In genomic region chr16:54284319-54284930, GRCh38 we compare ENCODE assay signal across 9 cellular contexts. TPM values are rescaled to one million over a fixed set of nuclear protein-coding genes. Genes with fewer than 3 reads are reported as not detected.
DNase-seq lines count a peak whose midpoint lies in the region; TF ChIP-seq lines count a peak whose summit lies in the region.
"Had no signal": no experiment of that assay in that cellular context is flagged by ENCODE, and none has a peak within 500 bp of the region (broad histone marks: within the 10 kb centered on the region; RNA-seq: fewer than 3 reads in every experiment).

No MANE protein-coding gene starts in this region.

- no peak for TF ChIP-seq RAD21 in neural cell (conservative IDR thresholded peaks at IDR 0.05)

- H3F3A ChIP-seq in neural cell (ENCODE audit: insufficient read depth, low read length, poor library complexity, severe bottlenecking): no peaks in the 10 kb centered on the region

- in situ Hi-C loops in KBM-7 (cut with MboI; ENCODE audit: low pct_unique_long_range_greater_than_20kb, low sequenced_read_pairs): loop anchor here (25.0 kb wide), 1 partner anchor 678 kb away; no protein-coding TSS in a partner anchor

- no peaks in the 10 kb centered on the region for H4K20me1 ChIP-seq in neural cell (ENCODE audit: insufficient read depth)

- no peaks in the 10 kb centered on the region for H3K36me3 ChIP-seq in neural cell (ENCODE audit: insufficient read depth, low read length)

- no peak for TF ChIP-seq POLR2A in NB4 (IDR thresholded peaks at IDR 0.05; ENCODE audit: extremely low read depth, insufficient read length)

- H2AFZ ChIP-seq in neural cell (ENCODE audit: low read depth, low read length): no peak overlapping the region

- no peak overlapping the region for H3K4me2 ChIP-seq in neural cell (ENCODE audit: low read length)

- H3K9me3 ChIP-seq in neural cell (ENCODE audit: low read length): no peaks in the 10 kb centered on the region

- no peak overlapping the region for H3K27ac ChIP-seq in neural cell (ENCODE audit: low read length)

- no peaks in the 10 kb centered on the region for H3K9me2 ChIP-seq in neural cell (ENCODE audit: insufficient read depth, low read length)

- peak; percentile 27 for DNase-seq in COR-L47 (lab: John Stamatoyannopoulos, UW)
- DNase-seq in NB4 (ENCODE audit: low read depth): peak; percentile 80
- peak; percentile 26 for DNase-seq in epithelial cell of esophagus (ENCODE audit: low read depth)
- no peak for DNase-seq in amygdala (lab: John Stamatoyannopoulos, UW)
- DNase-seq in SW 1271 (lab: John Stamatoyannopoulos, UW): no peak
- DNase-seq in KBM-7: no peak
- no peak for DNase-seq in NCI-H1048 (lab: John Stamatoyannopoulos, UW)

- H3K79me2 ChIP-seq in neural cell (replicated peaks; ENCODE audit: insufficient read depth, low read length): no peaks in the 10 kb centered on the region

- peaks cover 99% of the 10 kb centered on the region for H3K27me3 ChIP-seq in neural cell (ENCODE audit: insufficient read depth, low read depth, low read length)

- TF ChIP-seq CTCF in NB4 (IDR thresholded peaks at IDR 0.05; ENCODE audit: low read depth, low read length) (no peak), epithelial cell of esophagus (IDR thresholded peaks at IDR 0.05; ENCODE audit: insufficient read depth, low read depth, low read length, missing control alignments) (no peak), neural cell (IDR thresholded peaks at IDR 0.05; ENCODE audit: poor library complexity, severe bottlenecking) (no peak)

- no peak for TF ChIP-seq EP300 in neural cell (conservative IDR thresholded peaks at IDR 0.05; ENCODE audit: poor library complexity, severe bottlenecking)

- H3K9ac ChIP-seq in neural cell (ENCODE audit: low read length): no peak overlapping the region

- H3K4me3 ChIP-seq in NB4 (ENCODE audit: low read depth, low read length) (peak overlapping the region; percentile 90), epithelial cell of esophagus (ENCODE audit: low read length) (peak overlapping the region; percentile 72), neural cell (ENCODE audit: low read length) (no peak overlapping the region)
- H3K4me3 ChIP-seq: GM12878 had no signal

TF ChIP-seq in neural cell, 6 proteins besides CTCF, POLR2A, EP300 and RAD21:
- TF ChIP-seq EZH2 (IDR thresholded peaks at IDR 0.05; ENCODE audit: borderline replicate concordance, insufficient read depth, low read length, poor library complexity, severe bottlenecking): peak; percentile 13
- no peak for TF ChIP-seq MXI1 (conservative IDR thresholded peaks at IDR 0.05; ENCODE audit: poor library complexity, severe bottlenecking)
- TF ChIP-seq, protein P1, sequence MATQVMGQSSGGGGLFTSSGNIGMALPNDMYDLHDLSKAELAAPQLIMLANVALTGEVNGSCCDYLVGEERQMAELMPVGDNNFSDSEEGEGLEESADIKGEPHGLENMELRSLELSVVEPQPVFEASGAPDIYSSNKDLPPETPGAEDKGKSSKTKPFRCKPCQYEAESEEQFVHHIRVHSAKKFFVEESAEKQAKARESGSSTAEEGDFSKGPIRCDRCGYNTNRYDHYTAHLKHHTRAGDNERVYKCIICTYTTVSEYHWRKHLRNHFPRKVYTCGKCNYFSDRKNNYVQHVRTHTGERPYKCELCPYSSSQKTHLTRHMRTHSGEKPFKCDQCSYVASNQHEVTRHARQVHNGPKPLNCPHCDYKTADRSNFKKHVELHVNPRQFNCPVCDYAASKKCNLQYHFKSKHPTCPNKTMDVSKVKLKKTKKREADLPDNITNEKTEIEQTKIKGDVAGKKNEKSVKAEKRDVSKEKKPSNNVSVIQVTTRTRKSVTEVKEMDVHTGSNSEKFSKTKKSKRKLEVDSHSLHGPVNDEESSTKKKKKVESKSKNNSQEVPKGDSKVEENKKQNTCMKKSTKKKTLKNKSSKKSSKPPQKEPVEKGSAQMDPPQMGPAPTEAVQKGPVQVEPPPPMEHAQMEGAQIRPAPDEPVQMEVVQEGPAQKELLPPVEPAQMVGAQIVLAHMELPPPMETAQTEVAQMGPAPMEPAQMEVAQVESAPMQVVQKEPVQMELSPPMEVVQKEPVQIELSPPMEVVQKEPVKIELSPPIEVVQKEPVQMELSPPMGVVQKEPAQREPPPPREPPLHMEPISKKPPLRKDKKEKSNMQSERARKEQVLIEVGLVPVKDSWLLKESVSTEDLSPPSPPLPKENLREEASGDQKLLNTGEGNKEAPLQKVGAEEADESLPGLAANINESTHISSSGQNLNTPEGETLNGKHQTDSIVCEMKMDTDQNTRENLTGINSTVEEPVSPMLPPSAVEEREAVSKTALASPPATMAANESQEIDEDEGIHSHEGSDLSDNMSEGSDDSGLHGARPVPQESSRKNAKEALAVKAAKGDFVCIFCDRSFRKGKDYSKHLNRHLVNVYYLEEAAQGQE (IDR thresholded peaks at IDR 0.05; ENCODE audit: borderline replicate concordance): no peak
- TF ChIP-seq SMC3 (conservative IDR thresholded peaks at IDR 0.05; ENCODE audit: poor library complexity): no peak
- TF ChIP-seq TAF1 (IDR thresholded peaks at IDR 0.05; ENCODE audit: low read depth): no peak
- no peak for TF ChIP-seq POLR2AphosphoS5 (IDR thresholded peaks at IDR 0.05)

RNA-seq across cellular contexts. Expression of gene IRX3, which starts 2.2 kb away (rescaled TPM):
- polyA plus RNA-seq in neural cell: not detected in 2 replicates
- polyA minus RNA-seq in neural cell: 0.49 TPM in 1 of 2 replicates, not detected in the other

Comparison
In these comparisons a context has a peak if more than half of its experiments do, and no peak if none do; other contexts are left out.
1. DNase-seq: peak in COR-L47 (single experiment), NB4 (single experiment) and epithelial cell of esophagus (single experiment); none in amygdala (0 of 56), SW 1271 (0 of 2), KBM-7 (single experiment) and NCI-H1048 (single experiment).